ENCODE assay signal across 8 cellular contexts in genomic region chr19:47713046-47714021, GRCh38. TPM values are rescaled to one million over a fixed set of nuclear protein-coding genes. Genes with fewer than 3 reads are reported as not detected.
DNase-seq lines count a peak whose midpoint lies in the region; ATAC-seq, FAIRE-seq and TF ChIP-seq lines count a peak whose summit lies in the region.

A gene with protein sequence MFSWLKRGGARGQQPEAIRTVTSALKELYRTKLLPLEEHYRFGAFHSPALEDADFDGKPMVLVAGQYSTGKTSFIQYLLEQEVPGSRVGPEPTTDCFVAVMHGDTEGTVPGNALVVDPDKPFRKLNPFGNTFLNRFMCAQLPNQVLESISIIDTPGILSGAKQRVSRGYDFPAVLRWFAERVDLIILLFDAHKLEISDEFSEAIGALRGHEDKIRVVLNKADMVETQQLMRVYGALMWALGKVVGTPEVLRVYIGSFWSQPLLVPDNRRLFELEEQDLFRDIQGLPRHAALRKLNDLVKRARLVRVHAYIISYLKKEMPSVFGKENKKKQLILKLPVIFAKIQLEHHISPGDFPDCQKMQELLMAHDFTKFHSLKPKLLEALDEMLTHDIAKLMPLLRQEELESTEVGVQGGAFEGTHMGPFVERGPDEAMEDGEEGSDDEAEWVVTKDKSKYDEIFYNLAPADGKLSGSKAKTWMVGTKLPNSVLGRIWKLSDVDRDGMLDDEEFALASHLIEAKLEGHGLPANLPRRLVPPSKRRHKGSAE (plus strand): TSS chr19:47713422. CDS start chr19:47716613, 3,191 bp downstream.

- H3K36me3 ChIP-seq in iPS-15b (ENCODE audit: control insufficient read depth, insufficient read depth, low read length) = no peaks in the 10 kb centered on the region
- peaks cover 26% of the 10 kb centered on the region for H3K36me3 ChIP-seq in skeletal muscle satellite cell (ENCODE audit: insufficient read depth, low read length)

- H3K9me3 ChIP-seq in iPS-15b (ENCODE audit: control insufficient read depth, insufficient read depth, low read length) (no peaks in the 10 kb centered on the region), skeletal muscle satellite cell (replicated peaks; ENCODE audit: low read length) (no peaks in the 10 kb centered on the region)

- DNase-seq in activated gamma-delta T cell treated with Interleukin-2 at 50 U/mL for 16 hours (peak; percentile 38), activated gamma-delta T cell (lab: John Stamatoyannopoulos, UW) (no peak), T-cell (peak in 17 of 34 experiments; percentile 13 to 41 (median 25)), GM12892 (ENCODE audit: insufficient read length) (no peak)

- H3K9me3 Mint-ChIP-seq in T-cell (peaks cover 0 to 8% (median 4%) of the 10 kb centered on the region in 3 donors), brain (peaks cover 17 to 36% (median 26%) of the 10 kb centered on the region in 5 experiments)

- peak; percentile 52 to 80 (median 58) for ATAC-seq in T-cell (replicated peaks in 1 of 4)
- ATAC-seq in GM18502 (IDR thresholded peaks at IDR 0.05; ENCODE audit: poor library complexity, unreplicated experiment) = no peak

- no peaks in the 10 kb centered on the region for H3K36me3 Mint-ChIP-seq in T-cell
- peaks cover 36% of the 10 kb centered on the region for H3K36me3 Mint-ChIP-seq in brain

- H3K4me1 Mint-ChIP-seq in T-cell (peaks cover 1 to 10% (median 8%) of the 10 kb centered on the region in 3 donors), brain (peaks cover 2% of the 10 kb centered on the region)

- peak within 1 kb of the TSS; percentile 81 for H3K4me2 ChIP-seq in skeletal muscle satellite cell (ENCODE audit: low read length)

- POLR2A ChIA-PET in T-cell (lab: Charles Lee) = interaction anchor here in 1 of 2 donors (0.5 kb wide), 1 partner anchor 1454 kb away, joined by 7 read pairs; no protein-coding TSS in a partner anchor

- H3K27me3 ChIP-seq in iPS-15b (ENCODE audit: control insufficient read depth, insufficient read depth, low read length) = no peaks in the 10 kb centered on the region
- H3K27me3 ChIP-seq in skeletal muscle satellite cell (ENCODE audit: control insufficient read depth, insufficient read depth, low read length) = no peaks in the 10 kb centered on the region

- H3K4me3 Mint-ChIP-seq in T-cell (no peak within 1 kb of the TSS), brain (peak within 1 kb of the TSS; percentile 70 to 86 (median 81))

- peaks cover 46 to 50% of the 10 kb centered on the region in 2 donors for H3K27me3 Mint-ChIP-seq in T-cell
- peaks cover 48% of the 10 kb centered on the region for H3K27me3 Mint-ChIP-seq in brain

- peak within 1 kb of the TSS; percentile 56 for H3K9ac ChIP-seq in iPS-15b (ENCODE audit: low read depth, low read length)
- H3K9ac ChIP-seq in skeletal muscle satellite cell (ENCODE audit: low read depth, low read length) = peak within 1 kb of the TSS; percentile 92

- TF ChIP-seq CTCF in brain (conservative IDR thresholded peaks at IDR 0.05) = peak; percentile 95 to 96

- peak within 1 kb of the TSS in 1 of 2 donors; percentile 61 for H3K27ac Mint-ChIP-seq in T-cell
- peak within 1 kb of the TSS in 4 of 5 experiments; percentile 50 to 90 (median 60) for H3K27ac Mint-ChIP-seq in brain

- H3K4me1 ChIP-seq in iPS-15b (ENCODE audit: control insufficient read depth, insufficient read depth, low read length) (no peaks in the 10 kb centered on the region), skeletal muscle satellite cell (ENCODE audit: control insufficient read depth, insufficient read depth, low read length) (peaks cover 26% of the 10 kb centered on the region)

- no peak for FAIRE-seq in GM12892 (lab: Jason Lieb, UNC)

- CTCF ChIA-PET in T-cell (lab: Charles Lee) = interaction anchor here in 1 of 2 donors (1.5 kb wide), 1 partner anchor 26 kb away, joined by 3 read pairs; no protein-coding TSS in a partner anchor

- TF ChIP-seq POLR2A in GM12892 (IDR thresholded peaks at IDR 0.05; ENCODE audit: low read depth, low read length) = no peak

- H3K4me3 ChIP-seq in iPS-15b (ENCODE audit: low read depth, low read length) = peak within 1 kb of the TSS; percentile 78
- H3K4me3 ChIP-seq in skeletal muscle satellite cell (ENCODE audit: low read length) = peak within 1 kb of the TSS; percentile 95

RNA-seq across cellular contexts. Expression of the gene that starts here (rescaled TPM):
- under 1 TPM; 0.28 to 0.70 (median 0.47) TPM for total RNA-seq in T-cell
- polyA plus RNA-seq in brain (ENCODE audit: insufficient read depth, low read depth, low replicate concordance) = 21.0 TPM
- total RNA-seq in skeletal muscle satellite cell (2012; rRNA removed) = 134 and 173 TPM in 2 replicates
- not detected for polyA plus RNA-seq in GM12892 (2012; ENCODE audit: missing spikeins)

Comparison
In these comparisons a context has a peak if more than half of its experiments do, and no peak if none do; other contexts are left out.
1. Peak in ATAC-seq in T-cell; RNA of the gene not detected or under 1 TPM.
2. H3K4me3 Mint-ChIP-seq: peak in brain (5 of 5); none in T-cell (0 of 3).